ENCODE assay signal across 23 cellular contexts in the genomic region with DNA sequence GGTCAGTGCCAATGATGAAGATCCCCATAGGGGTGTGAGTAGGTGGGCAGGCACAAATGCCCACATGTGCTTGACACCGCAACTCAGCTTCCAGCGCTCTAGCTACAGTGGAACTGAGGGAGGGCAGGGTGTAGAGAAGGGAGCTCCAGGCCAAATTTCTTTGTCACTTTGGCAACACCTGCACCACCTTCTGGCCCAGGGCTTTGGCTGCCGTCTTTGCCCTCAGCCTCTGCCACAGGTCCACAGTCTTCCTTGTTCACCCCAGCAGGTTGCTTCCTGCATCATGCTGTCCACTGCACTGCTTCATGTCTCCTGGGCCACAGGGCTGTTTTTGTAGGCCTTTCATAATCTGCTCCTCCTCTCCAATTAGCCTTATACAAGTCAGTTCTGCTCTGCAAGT. TPM values are rescaled to one million over a fixed set of nuclear protein-coding genes. Genes with fewer than 3 reads are reported as not detected.
"Had no signal": no experiment of that assay in that cellular context is flagged by ENCODE, and none has a peak within 500 bp of the region (broad histone marks: within the 10 kb centered on the region; RNA-seq: fewer than 3 reads in every experiment).

No MANE protein-coding gene starts in this region.

- H3K27ac ChIP-seq: gastrocnemius medialis, lower lobe of right lung, ovary, psoas muscle, sigmoid colon, testis, tibial artery had no signal

- DNase-seq: cortex of kidney; effector memory CD8-positive, alpha-beta T cell; foreskin fibroblast; gastrocnemius medialis; head of caudate nucleus; left ventricle myocardium superior; lower lobe of right lung; mucosa of descending colon; naive B cell; nucleus accumbens; posterior cingulate gyrus; psoas muscle; right cardiac atrium; sigmoid colon; stimulated activated CD4-positive, alpha-beta T cell treated with anti-CD3 and anti-CD28 coated beads, Interleukin-2, amount 100 ng/mL, for 24 hours; stimulated activated CD4-positive, alpha-beta T cell treated with anti-CD3 and anti-CD28 coated beads, Interleukin-4, amount 100 ng/mL, for 24 hours; stimulated activated naive CD4-positive, alpha-beta T cell treated with Interleukin-2 at 50 U/mL for 16 hours; substantia nigra; testis; tibial artery had no signal

- H3K4me1 ChIP-seq: psoas muscle had no signal

- H3K9me3 ChIP-seq: gastrocnemius medialis, lower lobe of right lung, mucosa of descending colon, ovary, psoas muscle, sigmoid colon, testis, tibial artery had no signal

- H3K27me3 ChIP-seq: gastrocnemius medialis, ovary, sigmoid colon, testis, tibial artery had no signal

- ATAC-seq: effector memory CD8-positive, alpha-beta T cell; gastrocnemius medialis; left ventricle myocardium superior; lower lobe of right lung; mucosa of descending colon; psoas muscle; right cardiac atrium; stimulated activated effector memory CD8-positive, alpha-beta T cell treated with anti-CD3 and anti-CD28 coated beads, Interleukin-12 subunit alpha, Interleukin-12 subunit beta, amount 100 ng/mL, for 72 hours had no signal

- H3K4me3 ChIP-seq: gastrocnemius medialis, lower lobe of right lung, mucosa of descending colon, ovary, psoas muscle, sigmoid colon, testis, tibial artery had no signal

- H3K36me3 ChIP-seq: gastrocnemius medialis, lower lobe of right lung, ovary, sigmoid colon, tibial artery had no signal

RNA-seq across cellular contexts. Expression of a gene that starts 20.4 kb away (rescaled TPM):
- total RNA-seq: natural killer cell treated with Interleukin-12 subunit alpha and Interleukin-12 subunit beta and Interleukin-15 and Interleukin-18, amount 100 ng/mL, for 72 hours had no signal
